Comparison of ENCODE assay signal across 8 cellular contexts in genomic region chr3:45035441-45036301, GRCh38. TPM values are rescaled to one million over a fixed set of nuclear protein-coding genes. Genes with fewer than 3 reads are reported as not detected.
DNase-seq lines count a peak whose midpoint lies in the region; ATAC-seq and TF ChIP-seq lines count a peak whose summit lies in the region.

No MANE protein-coding gene starts in this region.

- H3K9me3 Mint-ChIP-seq in activated T-cell treated with anti-CD3 and anti-CD28 coated beads, Interleukin-2, amount 50 U/mL, for 24 hours, result no peaks in the 10 kb centered on the region

- H3K27me3 Mint-ChIP-seq in activated T-cell treated with anti-CD3 and anti-CD28 coated beads, Interleukin-2, amount 50 U/mL, for 24 hours, result peaks cover 39% of the 10 kb centered on the region

- H3K4me1 ChIP-seq in ES-I3 (ENCODE audit: insufficient read depth, low read length) (peaks cover 5% of the 10 kb centered on the region; the same call in 1 of the 2 replicates), gastroesophageal sphincter (peaks cover 0 to 56% (median 25%) of the 10 kb centered on the region in 3 donors)

- intact Hi-C loops in posterior cingulate gyrus (cut with DNase I), result loop anchor here (5.0 kb wide), 1 partner anchor 622 kb away; no protein-coding TSS in a partner anchor

- TF ChIP-seq EP300 in gastroesophageal sphincter (IDR thresholded peaks at IDR 0.05), result no peak

- peak overlapping the region; percentile 66 for H3K4me3 Mint-ChIP-seq in activated T-cell treated with anti-CD3 and anti-CD28 coated beads, Interleukin-2, amount 50 U/mL, for 24 hours

- TF ChIP-seq CTCF in gastroesophageal sphincter (IDR thresholded peaks at IDR 0.05), result peak in 2 of 4 experiments; percentile 23 to 26

- peak; percentile 46 for DNase-seq in activated T-cell treated with anti-CD3 and anti-CD28 coated beads, Interleukin-2, amount 50 U/mL, for 24 hours
- DNase-seq in posterior cingulate gyrus (peak in 9 of 10 donors; percentile 14 to 91 (median 40)), NCI-H510A (lab: John Stamatoyannopoulos, UW) (no peak), AG08395 (ENCODE audit: low spot score) (no peak), NCI-H187 (lab: John Stamatoyannopoulos, UW) (no peak)

- H3K36me3 Mint-ChIP-seq in activated T-cell treated with anti-CD3 and anti-CD28 coated beads, Interleukin-2, amount 50 U/mL, for 24 hours (ENCODE audit: low read depth), result no peaks in the 10 kb centered on the region

- H3K27ac ChIP-seq in gastroesophageal sphincter, result peak overlapping the region in 3 of 4 donors; percentile 76 to 81 (median 77)

- peak overlapping the region; percentile 39; the same call in 1 of the 2 replicates for H3K9ac ChIP-seq in ES-I3 (ENCODE audit: low read depth, low read length)

- H3K4me1 Mint-ChIP-seq in activated T-cell treated with anti-CD3 and anti-CD28 coated beads, Interleukin-2, amount 50 U/mL, for 24 hours (ENCODE audit: low read depth), result peaks cover 30% of the 10 kb centered on the region

- no peak overlapping the region for H3K27ac Mint-ChIP-seq in activated T-cell treated with anti-CD3 and anti-CD28 coated beads, Interleukin-2, amount 50 U/mL, for 24 hours

- 0 to 2% methylated on average over 2 to 6 of the region's 64 CpGs for WGBS in gastroesophageal sphincter (ENCODE audit: low coverage in 1 of 2), 2 donors

- H3K4me3 ChIP-seq in gastroesophageal sphincter, result peak overlapping the region; percentile 11 to 48

- no peaks in the 10 kb centered on the region for H3K27me3 ChIP-seq in gastroesophageal sphincter

- H3K36me3 ChIP-seq in ES-I3 (ENCODE audit: insufficient read depth, low read length) (no peaks in the 10 kb centered on the region), gastroesophageal sphincter (peaks cover 0 to 21% of the 10 kb centered on the region in 2 donors)

- H3K9me3 ChIP-seq in ES-I3 (ENCODE audit: control insufficient read depth, insufficient read depth, low read length) (no peaks in the 10 kb centered on the region), gastroesophageal sphincter (no peaks in the 10 kb centered on the region)

- ATAC-seq in gastroesophageal sphincter (peak; percentile 32), HG03039 (IDR thresholded peaks at IDR 0.05; ENCODE audit: unreplicated experiment) (no peak)

- TF ChIP-seq POLR2A in gastroesophageal sphincter (IDR thresholded peaks at IDR 0.05), result no peak

RNA-seq across cellular contexts. Expression of gene CLEC3B, which starts 9.6 kb away (rescaled TPM):
- 100 to 1,000 TPM in 1 of 4 donors, 10 to 100 TPM in 3; 20.4 to 127 (median 77.6) TPM for total RNA-seq in gastroesophageal sphincter

RNA-seq across cellular contexts. Expression of gene EXOSC7, which starts 59.6 kb away (rescaled TPM):
- 10 to 100 TPM; 40.6 to 52.8 (median 46.0) TPM for total RNA-seq in gastroesophageal sphincter

RNA-seq across cellular contexts. Expression of gene ZDHHC3, which starts 59.7 kb away (rescaled TPM):
- total RNA-seq in gastroesophageal sphincter, result 10 to 100 TPM; 66.6 to 91.2 (median 78.5) TPM

Comparison
In these comparisons a context has a peak if more than half of its experiments do, and no peak if none do; other contexts are left out.
1. DNase-seq: peak in activated T-cell treated with anti-CD3 and anti-CD28 coated beads, Interleukin-2, amount 50 U/mL, for 24 hours (single experiment) and posterior cingulate gyrus (9 of 10); none in NCI-H510A (single experiment), AG08395 (single experiment) and NCI-H187 (0 of 2).